9 cellular contexts compared by ENCODE assay signal in the genomic region with DNA sequence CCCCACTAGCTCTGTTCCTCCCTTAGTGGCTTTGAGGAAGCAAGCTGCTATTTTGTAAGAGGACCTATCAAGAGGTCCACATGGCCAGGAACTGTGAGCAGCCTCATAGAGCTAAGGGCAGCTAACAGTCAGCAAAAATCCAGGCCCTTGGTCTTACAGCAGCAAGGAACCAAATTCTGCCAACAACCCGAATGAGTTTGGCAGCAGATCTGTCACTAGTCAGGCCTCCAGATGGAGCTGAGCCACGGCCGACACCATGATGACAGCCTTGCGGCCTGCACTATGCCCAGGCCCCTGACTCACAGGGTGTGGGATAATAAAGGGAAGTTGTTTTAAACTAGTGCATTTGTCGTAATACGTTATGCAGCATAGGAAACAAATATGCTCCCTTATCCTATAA. TPM values are rescaled to one million over a fixed set of nuclear protein-coding genes. Genes with fewer than 3 reads are reported as not detected.
A peak's percentile ranks its signal among the peaks of the same experiment; 100 is the strongest.
DNase-seq lines count a peak whose midpoint lies in the region.
"Had no signal": no experiment of that assay in that cellular context is flagged by ENCODE, and none has a peak within 500 bp of the region (broad histone marks: within the 10 kb centered on the region; RNA-seq: fewer than 3 reads in every experiment).

No MANE protein-coding gene starts in this region.

- peak overlapping the region; percentile 24 for H3K27ac ChIP-seq in subcutaneous abdominal adipose tissue (ENCODE audit: low read depth, low read length)

- no peak overlapping the region for H3K4me3 ChIP-seq in subcutaneous abdominal adipose tissue (ENCODE audit: low read depth in 1 of 5, low read length in 5 of 5)

- no peaks in the 10 kb centered on the region for H3K9me3 ChIP-seq in subcutaneous abdominal adipose tissue (ENCODE audit: control insufficient read depth in 5 of 5, low read length in 5 of 5)

- H3K36me3 ChIP-seq in subcutaneous abdominal adipose tissue (ENCODE audit: control insufficient read depth in 5 of 5, insufficient read depth in 5 of 5, low read length in 5 of 5): no peaks in the 10 kb centered on the region

- peak; percentile 82 for DNase-seq in LHCN-M2 (ENCODE audit: low read depth)
- DNase-seq in brain pericyte (ENCODE audit: low read depth, low spot score): peak; percentile 8
- peak; percentile 49 for DNase-seq in inferior parietal cortex (ENCODE audit: extremely low spot score)
- DNase-seq in activated CD8-positive, alpha-beta memory T cell treated with anti-CD3 and anti-CD28 coated beads for 24 hours: no peak
- DNase-seq in T-helper 1 cell: no peak
- no peak for DNase-seq in iPS-NIHi7 (ENCODE audit: extremely low spot score)
- DNase-seq in GM19238 (ENCODE audit: insufficient read length, low spot score): no peak
- DNase-seq: stimulated activated CD4-positive, alpha-beta T cell treated with anti-CD3 and anti-CD28 coated beads, Interleukin-4, amount 100 ng/mL, for 24 hours had no signal

- no peaks in the 10 kb centered on the region for H3K27me3 ChIP-seq in subcutaneous abdominal adipose tissue (ENCODE audit: control insufficient read depth in 5 of 5, insufficient read depth in 4 of 5, low read length in 5 of 5)

- H3K9ac ChIP-seq in subcutaneous abdominal adipose tissue (ENCODE audit: low read length in 5 of 5): peak overlapping the region in 1 of 5 donors; percentile 20

- H3K4me1 ChIP-seq in subcutaneous abdominal adipose tissue (ENCODE audit: control insufficient read depth in 5 of 5, insufficient read depth in 5 of 5, low read length in 5 of 5): peaks cover 5 to 12% (median 8%) of the 10 kb centered on the region in 5 donors

RNA-seq across cellular contexts. Expression of a gene that starts 28.0 kb away (rescaled TPM):
- 162 and 250 TPM in 2 replicates for total RNA-seq in LHCN-M2 (2014; rRNA removed)
- polyA plus RNA-seq in LHCN-M2 (2012): 292 TPM

RNA-seq across cellular contexts. Expression of a gene that starts 35.3 kb away (rescaled TPM):
- 19.7 and 21.5 TPM in 2 replicates for total RNA-seq in LHCN-M2 (2014; rRNA removed)
- 4.7 TPM for polyA plus RNA-seq in LHCN-M2 (2012)

Comparison
In these comparisons a context has a peak if more than half of its experiments do, and no peak if none do; other contexts are left out.
1. DNase-seq: peak in LHCN-M2 (single experiment), brain pericyte (single experiment) and inferior parietal cortex (single experiment); none in activated CD8-positive, alpha-beta memory T cell treated with anti-CD3 and anti-CD28 coated beads for 24 hours (single experiment), T-helper 1 cell (0 of 5), iPS-NIHi7 (single experiment) and GM19238 (single experiment).